ENCODE assay signal across 21 cellular contexts in the genomic region with DNA sequence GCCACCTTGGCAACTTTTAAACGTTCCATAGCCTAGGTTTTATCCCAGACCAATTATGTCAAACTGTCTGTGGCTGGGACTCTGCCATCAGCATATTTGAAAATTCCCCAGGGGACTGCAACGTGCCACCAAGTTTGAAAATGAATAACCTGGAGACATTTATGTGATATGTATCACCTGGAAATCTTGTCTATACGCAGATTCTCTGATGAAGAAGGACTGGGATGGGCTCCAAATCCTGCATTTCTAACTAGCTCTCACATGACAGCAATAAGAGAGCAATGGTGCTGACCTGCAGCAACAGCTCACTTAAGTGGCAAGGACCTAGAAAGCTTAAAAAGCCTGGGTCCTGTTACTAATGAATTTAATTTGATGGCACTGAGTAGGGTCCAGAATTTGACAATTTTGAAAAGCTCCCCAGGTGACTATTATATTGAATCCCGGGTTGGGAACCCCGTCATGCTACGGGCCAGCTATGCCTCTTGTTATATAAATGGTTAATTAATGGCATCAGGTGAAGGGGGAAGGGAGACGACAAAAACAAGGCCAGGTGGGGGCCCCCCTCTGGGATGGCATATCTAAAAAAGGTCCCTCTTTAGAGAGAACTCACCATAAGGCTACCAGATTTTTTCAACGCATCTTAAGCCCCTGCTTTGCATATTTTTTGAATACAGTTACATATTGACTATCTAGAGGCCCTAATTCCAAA.
"Had no signal": no experiment of that assay in that cellular context is flagged by ENCODE, and none has a peak within 500 bp of the region (broad histone marks: within the 10 kb centered on the region; RNA-seq: fewer than 3 reads in every experiment).

No MANE protein-coding gene starts in this region.

- H3K27ac Mint-ChIP-seq: activated CD4-positive, alpha-beta T cell treated with anti-CD3 and anti-CD28 coated beads, Interleukin-2, amount 10 ng/mL, durations not matched to agents 7 days and 5 days; mesothelial cell of epicardium; nephron; stimulated activated memory B cell treated with anti-CD40 and anti-IgM and Interleukin-4, amounts not matched to agents 10 μg/mL and 1 μg/mL and 100 μg/mL, for 72 hours; type B pancreatic cell had no signal

- H3K27me3 Mint-ChIP-seq: activated CD4-positive, alpha-beta T cell treated with anti-CD3 and anti-CD28 coated beads, Interleukin-2, amount 10 ng/mL, durations not matched to agents 7 days and 5 days; stimulated activated memory B cell treated with anti-CD40 and anti-IgM and Interleukin-4, amounts not matched to agents 10 μg/mL and 1 μg/mL and 100 μg/mL, for 72 hours; type B pancreatic cell had no signal

- DNase-seq: activated CD4-positive, alpha-beta T cell treated with anti-CD3 and anti-CD28 coated beads, Interleukin-2, amount 10 ng/mL, durations not matched to agents 7 days and 5 days; activated CD8-positive, alpha-beta memory T cell treated with anti-CD3 and anti-CD28 coated beads, Interleukin-2, amount 50 U/mL, for 48 hours; activated effector memory CD4-positive, alpha-beta T cell treated with anti-CD3 and anti-CD28 coated beads, Interleukin-2, amount 50 U/mL, for 16 hours; activated naive CD4-positive, alpha-beta T cell treated with anti-CD3 and anti-CD28 coated beads, Interleukin-2, amount 50 U/mL, for 16 hours; activated T-cell treated with anti-CD3 and anti-CD28 coated beads, Interleukin-2, amount 50 U/mL, for 48 hours; aorta; brain microvascular endothelial cell; central memory CD4-positive, alpha-beta T cell; foreskin keratinocyte; glutamatergic neuron; hippocampal formation; islet precursor cell; left lung; sigmoid colon; stimulated activated CD4-positive, alpha-beta T cell treated with anti-CD3 and anti-CD28 coated beads, Interleukin-4, amount 100 ng/mL, for 4 hours; T1000; testis had no signal

- ATAC-seq: foreskin keratinocyte, left lung had no signal

- H3K4me3 Mint-ChIP-seq: activated CD4-positive, alpha-beta T cell treated with anti-CD3 and anti-CD28 coated beads, Interleukin-2, amount 10 ng/mL, durations not matched to agents 7 days and 5 days; mesothelial cell of epicardium; nephron; stimulated activated memory B cell treated with anti-CD40 and anti-IgM and Interleukin-4, amounts not matched to agents 10 μg/mL and 1 μg/mL and 100 μg/mL, for 72 hours; type B pancreatic cell had no signal

- H3K4me1 Mint-ChIP-seq: activated CD4-positive, alpha-beta T cell treated with anti-CD3 and anti-CD28 coated beads, Interleukin-2, amount 10 ng/mL, durations not matched to agents 7 days and 5 days; mesothelial cell of epicardium; nephron had no signal
